Comparison of ENCODE assay signal across 20 cellular contexts in the genomic region with DNA sequence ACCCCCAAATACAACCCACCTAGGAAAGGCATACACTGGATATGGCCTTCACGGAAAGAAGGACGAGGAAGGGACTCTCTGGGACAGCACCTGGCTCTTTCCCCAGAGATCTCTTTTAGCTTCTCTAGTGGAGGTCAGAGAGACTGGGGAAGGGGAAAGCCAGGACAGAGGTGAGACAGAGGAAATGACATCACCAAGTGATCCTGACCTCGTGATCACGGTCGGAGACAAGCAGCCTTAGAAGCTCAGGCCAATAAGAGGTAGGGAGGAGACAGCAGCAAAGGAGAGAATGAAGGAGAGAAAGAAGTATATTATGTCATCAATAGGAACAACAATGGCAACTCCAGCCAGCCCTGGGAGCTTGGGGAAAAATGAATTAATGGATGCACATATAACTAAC. TPM values are rescaled to one million over a fixed set of nuclear protein-coding genes. Genes with fewer than 3 reads are reported as not detected.
A peak's percentile ranks its signal among the peaks of the same experiment; 100 is the strongest.
DNase-seq lines count a peak whose midpoint lies in the region; ATAC-seq, FAIRE-seq and TF ChIP-seq lines count a peak whose summit lies in the region.
"Had no signal": no experiment of that assay in that cellular context is flagged by ENCODE, and none has a peak within 500 bp of the region (broad histone marks: within the 10 kb centered on the region; RNA-seq: fewer than 3 reads in every experiment).

No MANE protein-coding gene starts in this region.

- H3K27ac Mint-ChIP-seq in CD4-positive, alpha-beta T cell = peak overlapping the region; percentile 2
- peak overlapping the region; percentile 77 for H3K27ac Mint-ChIP-seq in activated T-helper 1 cell treated with anti-CD3 and anti-CD28 coated beads, Interleukin-12 subunit alpha, Interleukin-12 subunit beta, Interleukin-2, Interleukin-4 antibody, amounts not matched to agents 30 ng/mL and 10 ng/mL and 1 ng/mL, durations not matched to agents 14 hours and 24 hours and 36 hours
- H3K27ac Mint-ChIP-seq: activated CD4-positive, alpha-beta T cell treated with anti-CD3 and anti-CD28 coated beads, Interleukin-2, amount 10 ng/mL, durations not matched to agents 7 days and 5 days; brain; progenitor cell of endocrine pancreas had no signal

- no peaks in the 10 kb centered on the region for H3K27me3 Mint-ChIP-seq in CD4-positive, alpha-beta T cell
- peaks cover 1% of the 10 kb centered on the region for H3K27me3 Mint-ChIP-seq in activated T-helper 1 cell treated with anti-CD3 and anti-CD28 coated beads, Interleukin-12 subunit alpha, Interleukin-12 subunit beta, Interleukin-2, Interleukin-4 antibody, amounts not matched to agents 30 ng/mL and 10 ng/mL and 1 ng/mL, durations not matched to agents 14 hours and 24 hours and 36 hours (ENCODE audit: insufficient read depth)
- H3K27me3 Mint-ChIP-seq: activated CD4-positive, alpha-beta T cell treated with anti-CD3 and anti-CD28 coated beads, Interleukin-2, amount 10 ng/mL, durations not matched to agents 7 days and 5 days had no signal

- no peak overlapping the region for H3K4me3 Mint-ChIP-seq in CD4-positive, alpha-beta T cell
- H3K4me3 Mint-ChIP-seq in activated T-helper 1 cell treated with anti-CD3 and anti-CD28 coated beads, Interleukin-12 subunit alpha, Interleukin-12 subunit beta, Interleukin-2, Interleukin-4 antibody, amounts not matched to agents 30 ng/mL and 10 ng/mL and 1 ng/mL, durations not matched to agents 14 hours and 24 hours and 36 hours = no peak overlapping the region
- H3K4me3 Mint-ChIP-seq: activated CD4-positive, alpha-beta T cell treated with anti-CD3 and anti-CD28 coated beads, Interleukin-2, amount 10 ng/mL, durations not matched to agents 7 days and 5 days; brain; neural crest cell had no signal

- TF ChIP-seq CTCF in CD4-positive, alpha-beta T cell (IDR thresholded peaks at IDR 0.05) = no peak
- no peak for TF ChIP-seq CTCF in GM12865 (IDR thresholded peaks at IDR 0.05; ENCODE audit: insufficient read depth, low read depth, low read length, missing control alignments)

- no peaks in the 10 kb centered on the region for H3K27me3 ChIP-seq in CD4-positive, alpha-beta T cell (ENCODE audit: control insufficient read depth, insufficient read depth, low read length)

- H3K4me3 ChIP-seq in GM12865 (ENCODE audit: low read depth, low read length) = no peak overlapping the region

- CTCF ChIA-PET in CD4-positive, alpha-beta T cell (lab: Charles Lee) = interaction anchor here (1.3 to 6.1 kb wide), 3 partner anchors 109 to 137 kb away, joined by 3 to 78 read pairs (median 40); no protein-coding TSS in a partner anchor

- no peak for ATAC-seq in CD4-positive, alpha-beta T cell (ENCODE audit: poor library complexity)
- no peak for ATAC-seq in esophagus mucosa
- ATAC-seq: left lobe of liver had no signal

- no peaks in the 10 kb centered on the region for H3K9me3 ChIP-seq in CD4-positive, alpha-beta T cell (ENCODE audit: control insufficient read depth, low read length)

- POLR2A ChIA-PET in CD4-positive, alpha-beta T cell (lab: Charles Lee) = interaction anchor here (2.5 to 4.7 kb wide), 2 partner anchors 12 to 108 kb away, joined by 6 to 30 read pairs; no protein-coding TSS in a partner anchor

- no peak overlapping the region for H3K27ac ChIP-seq in CD4-positive, alpha-beta T cell (ENCODE audit: low read depth, low read length)
- H3K27ac ChIP-seq: RWPE1 had no signal

- no peaks in the 10 kb centered on the region for H3K36me3 Mint-ChIP-seq in CD4-positive, alpha-beta T cell (ENCODE audit: low read depth)
- peaks cover 3% of the 10 kb centered on the region for H3K36me3 Mint-ChIP-seq in activated T-helper 1 cell treated with anti-CD3 and anti-CD28 coated beads, Interleukin-12 subunit alpha, Interleukin-12 subunit beta, Interleukin-2, Interleukin-4 antibody, amounts not matched to agents 30 ng/mL and 10 ng/mL and 1 ng/mL, durations not matched to agents 14 hours and 24 hours and 36 hours (ENCODE audit: low read depth)
- H3K36me3 Mint-ChIP-seq: brain had no signal

- no peak for DNase-seq in CD4-positive, alpha-beta T cell
- peak; percentile 54 for DNase-seq in GM12865 (ENCODE audit: low read depth)
- no peak for DNase-seq in activated T-helper 1 cell treated with anti-CD3 and anti-CD28 coated beads, Interleukin-12 subunit alpha, Interleukin-12 subunit beta, Interleukin-2, Interleukin-4 antibody, amounts not matched to agents 30 ng/mL and 10 ng/mL and 1 ng/mL, durations not matched to agents 14 hours and 24 hours and 36 hours (ENCODE audit: low spot score)
- DNase-seq in kidney tubule cell (ENCODE audit: low spot score) = peak; percentile 22
- DNase-seq in NCI-H2081 treated with DMSO at 0.1 percent for 48 hours (lab: John Stamatoyannopoulos, UW) = no peak
- no peak for DNase-seq in HTR-8/SVneo (ENCODE audit: insufficient read length, low spot score)
- DNase-seq: activated CD4-positive, alpha-beta T cell treated with anti-CD3 and anti-CD28 coated beads, Interleukin-2, amount 10 ng/mL, durations not matched to agents 7 days and 5 days; NCI-H1092 treated with DMSO at 0.1 percent for 48 hours; NCI-H524; stimulated activated naive CD4-positive, alpha-beta T cell treated with Interleukin-2 at 50 U/mL for 16 hours; trophoblast cell had no signal

- H3K4me1 Mint-ChIP-seq in CD4-positive, alpha-beta T cell (ENCODE audit: low read depth) = peaks cover 46% of the 10 kb centered on the region
- H3K4me1 Mint-ChIP-seq in activated T-helper 1 cell treated with anti-CD3 and anti-CD28 coated beads, Interleukin-12 subunit alpha, Interleukin-12 subunit beta, Interleukin-2, Interleukin-4 antibody, amounts not matched to agents 30 ng/mL and 10 ng/mL and 1 ng/mL, durations not matched to agents 14 hours and 24 hours and 36 hours (ENCODE audit: low read depth) = peaks cover 65% of the 10 kb centered on the region

- FAIRE-seq in HTR-8/SVneo (lab: Jason Lieb, UNC) = no peak
- FAIRE-seq: colon, endometrium, TTC549 had no signal

- intact Hi-C loops in CD4-positive, alpha-beta T cell (cut with DNase I, micrococcal nuclease) = no loop called here
- intact Hi-C loops in activated T-helper 1 cell treated with anti-CD3 and anti-CD28 coated beads, Interleukin-12 subunit alpha, Interleukin-12 subunit beta, Interleukin-2, Interleukin-4 antibody, amounts not matched to agents 30 ng/mL and 10 ng/mL and 1 ng/mL, durations not matched to agents 14 hours and 24 hours and 36 hours (cut with micrococcal nuclease) = no loop called here

- H3K9me3 Mint-ChIP-seq in CD4-positive, alpha-beta T cell = no peaks in the 10 kb centered on the region
- peaks cover 9% of the 10 kb centered on the region for H3K9me3 Mint-ChIP-seq in activated T-helper 1 cell treated with anti-CD3 and anti-CD28 coated beads, Interleukin-12 subunit alpha, Interleukin-12 subunit beta, Interleukin-2, Interleukin-4 antibody, amounts not matched to agents 30 ng/mL and 10 ng/mL and 1 ng/mL, durations not matched to agents 14 hours and 24 hours and 36 hours
- H3K9me3 Mint-ChIP-seq: activated CD4-positive, alpha-beta T cell treated with anti-CD3 and anti-CD28 coated beads, Interleukin-2, amount 10 ng/mL, durations not matched to agents 7 days and 5 days had no signal

RNA-seq across cellular contexts. Expression of a gene that starts 15.4 kb away (rescaled TPM):
- total RNA-seq in CD4-positive, alpha-beta T cell = 1 to 10 TPM in 1 of 2 experiments, under 1 TPM in 1; 0.99 to 1.4 TPM
- total RNA-seq in activated T-helper 1 cell treated with anti-CD3 and anti-CD28 coated beads, Interleukin-12 subunit alpha, Interleukin-12 subunit beta, Interleukin-2, Interleukin-4 antibody, amounts not matched to agents 30 ng/mL and 10 ng/mL and 1 ng/mL, durations not matched to agents 14 hours and 24 hours and 36 hours = 1.2 and 1.5 TPM in 2 replicates
- 29.9 TPM for total RNA-seq in esophagus mucosa
- total RNA-seq: neural crest cell had no signal

RNA-seq across cellular contexts. Expression of a gene that starts 41.6 kb away (rescaled TPM):
- 100 to 1,000 TPM; 193 to 203 TPM for total RNA-seq in CD4-positive, alpha-beta T cell
- total RNA-seq in activated T-helper 1 cell treated with anti-CD3 and anti-CD28 coated beads, Interleukin-12 subunit alpha, Interleukin-12 subunit beta, Interleukin-2, Interleukin-4 antibody, amounts not matched to agents 30 ng/mL and 10 ng/mL and 1 ng/mL, durations not matched to agents 14 hours and 24 hours and 36 hours = 87.8 and 88.3 TPM in 2 replicates
- 3.8 TPM for total RNA-seq in esophagus mucosa

Comparison
In these comparisons a context has a peak if more than half of its experiments do, and no peak if none do; other contexts are left out.
1. DNase-seq: peak in GM12865 (single experiment) and kidney tubule cell (single experiment); none in CD4-positive, alpha-beta T cell (0 of 10), activated T-helper 1 cell treated with anti-CD3 and anti-CD28 coated beads, Interleukin-12 subunit alpha, Interleukin-12 subunit beta, Interleukin-2, Interleukin-4 antibody, amounts not matched to agents 30 ng/mL and 10 ng/mL and 1 ng/mL, durations not matched to agents 14 hours and 24 hours and 36 hours (single experiment), NCI-H2081 treated with DMSO at 0.1 percent for 48 hours (single experiment) and HTR-8/SVneo (single experiment).
2. RNA of a gene that starts 15.4 kb away (total RNA-seq): 29.9 TPM in esophagus mucosa (single experiment); 1.2 to 1.5 TPM in activated T-helper 1 cell treated with anti-CD3 and anti-CD28 coated beads, Interleukin-12 subunit alpha, Interleukin-12 subunit beta, Interleukin-2, Interleukin-4 antibody, amounts not matched to agents 30 ng/mL and 10 ng/mL and 1 ng/mL, durations not matched to agents 14 hours and 24 hours and 36 hours and 0.99 to 1.4 TPM in CD4-positive, alpha-beta T cell; every median in the first group is over 10 times any median in the second.
3. RNA of a gene that starts 41.6 kb away (total RNA-seq): 193 to 203 TPM in CD4-positive, alpha-beta T cell and 87.8 to 88.3 TPM in activated T-helper 1 cell treated with anti-CD3 and anti-CD28 coated beads, Interleukin-12 subunit alpha, Interleukin-12 subunit beta, Interleukin-2, Interleukin-4 antibody, amounts not matched to agents 30 ng/mL and 10 ng/mL and 1 ng/mL, durations not matched to agents 14 hours and 24 hours and 36 hours; 3.8 TPM in esophagus mucosa (single experiment); every median in the first group is over 10 times any median in the second.